ENCODE assay signal across 26 cellular contexts in genomic region chr5:103166704-103167103, GRCh38.
"Had no signal": no experiment of that assay in that cellular context is flagged by ENCODE, and none has a peak within 500 bp of the region (broad histone marks: within the 10 kb centered on the region; RNA-seq: fewer than 3 reads in every experiment).

No MANE protein-coding gene starts in this region.

- H3K4me1 ChIP-seq: right lobe of liver, uterus had no signal

- H3K27ac ChIP-seq: neutrophil, right lobe of liver, thoracic aorta, uterus had no signal

- ATAC-seq: activated CD8-positive, alpha-beta T cell treated with anti-CD3 and anti-CD28 coated beads for 36 hours; activated T-cell treated with anti-CD3 and anti-CD28 coated beads, Interleukin-2, amount 50 U/mL, for 4 hours; activated T-helper 17 cell treated with anti-CD3 and anti-CD28 coated beads, Interleukin-2, amount 50 U/mL, for 72 hours; effector memory CD8-positive, alpha-beta T cell; esophagus mucosa; left colon; WTC11 had no signal

- H3K9me3 ChIP-seq: neutrophil, right lobe of liver, thoracic aorta, uterus had no signal

- DNase-seq: activated CD4-positive, alpha-beta T cell treated with anti-CD3 and anti-CD28 coated beads, Interleukin-2, amount 50 U/mL, for 1 hour; activated CD8-positive, alpha-beta T cell treated with anti-CD3 and anti-CD28 coated beads for 36 hours; activated gamma-delta T cell treated with Interleukin-2 at 50 U/mL for 16 hours; activated naive CD4-positive, alpha-beta T cell treated with anti-CD3 and anti-CD28 coated beads, Interleukin-2, amount 50 U/mL, for 16 hours; activated T-cell treated with anti-CD3 and anti-CD28 coated beads, Interleukin-2, amount 50 U/mL, for 4 hours; amniotic stem cell; caudate nucleus; cortex of kidney; effector memory CD8-positive, alpha-beta T cell; foreskin fibroblast; head of caudate nucleus; hypothalamus; immature natural killer cell; kidney; left colon; mammary epithelial cell; right lobe of liver; stimulated activated CD4-positive, alpha-beta T cell treated with anti-CD3 and anti-CD28 coated beads, Interleukin-4, amount 100 ng/mL, for 1 hour; trophoblast cell; uterus had no signal

- FAIRE-seq: endothelial cell of umbilical vein, kidney had no signal

- H3K4me3 ChIP-seq: right lobe of liver, thoracic aorta, uterus had no signal

- H3K27me3 ChIP-seq: neutrophil, right lobe of liver, uterus had no signal
